In genomic region chr1:159900755-159901335, GRCh38 we compare ENCODE assay signal across 1 cellular context.
TF ChIP-seq lines count a peak whose summit lies in the region.

No MANE protein-coding gene starts in this region.

TF ChIP-seq in K562, 482 proteins besides CTCF, POLR2A, EP300 and RAD21:
- TF ChIP-seq PBX2 (CRISPR knock-in tag; IDR thresholded peaks at IDR 0.05; ENCODE audit: low read depth) = no peak
- TF ChIP-seq PBX2 (tag; conservative IDR thresholded peaks at IDR 0.05; ENCODE audit: low read depth) = 0 out of 2 replicates have a peak, but pooled peaks have one; percentile 54
- no peak for TF ChIP-seq NCOA4 (IDR thresholded peaks at IDR 0.05; ENCODE audit: partially characterized antibody)
- TF ChIP-seq MTA3 (IDR thresholded peaks at IDR 0.05; ENCODE audit: borderline replicate concordance) = no peak
- 0 out of 2 replicates have a peak, but pooled peaks have one; percentile 40 for TF ChIP-seq CREB3 (tag; conservative IDR thresholded peaks at IDR 0.05; ENCODE audit: low read depth)
- TF ChIP-seq MEIS2 (IDR thresholded peaks at IDR 0.05; ENCODE audit: partially characterized antibody) = peak; percentile 48
- no peak for TF ChIP-seq SRSF3 (IDR thresholded peaks at IDR 0.05; ENCODE audit: insufficient read depth, low read length)
- 0 out of 2 replicates have a peak, but pooled peaks have one; percentile 16 for TF ChIP-seq ZNF592 (IDR thresholded peaks at IDR 0.05)
- TF ChIP-seq MGA (IDR thresholded peaks at IDR 0.05) = 0 out of 2 replicates have a peak, but pooled peaks have one; percentile 12
- TF ChIP-seq CREB3L1 (IDR thresholded peaks at IDR 0.05; ENCODE audit: borderline replicate concordance, low read depth) = no peak
- no peak for TF ChIP-seq KDM2B (CRISPR knock-in tag; IDR thresholded peaks at IDR 0.05)
- peak; percentile 28 for TF ChIP-seq ZFP36 (IDR thresholded peaks at IDR 0.05; ENCODE audit: low read depth, low read length, partially characterized antibody)
- TF ChIP-seq L3MBTL2 (IDR thresholded peaks at IDR 0.05) = peak; percentile 64; the same call in 1 of the 2 replicates
- TF ChIP-seq ELF2 (CRISPR knock-in tag; IDR thresholded peaks at IDR 0.05) = no peak
- no peak for TF ChIP-seq MCM5 (IDR thresholded peaks at IDR 0.05; ENCODE audit: low read depth)
- TF ChIP-seq E2F6 (IDR thresholded peaks at IDR 0.05; ENCODE audit: borderline replicate concordance in 1 of 2, extremely low read depth in 1 of 2, insufficient read depth in 1 of 2, insufficient read length in 1 of 2, low read depth in 1 of 2, low read length in 1 of 2, poor library complexity in 1 of 2, severe bottlenecking in 1 of 2) = peak; percentile 41 to 73
- peak; percentile 32; the same call in 1 of the 2 replicates for TF ChIP-seq GATA2 (CRISPR knock-in tag; IDR thresholded peaks at IDR 0.05)
- no peak for TF ChIP-seq HDAC6 (IDR thresholded peaks at IDR 0.05; ENCODE audit: low read depth, low read length)
